18 cellular contexts compared by ENCODE assay signal in genomic region chr18:13746636-13747035, GRCh38.
"Had no signal": no experiment of that assay in that cellular context is flagged by ENCODE, and none has a peak within 500 bp of the region (broad histone marks: within the 10 kb centered on the region; RNA-seq: fewer than 3 reads in every experiment).

No MANE protein-coding gene starts in this region.

- H3K4me1 ChIP-seq: esophagus squamous epithelium, psoas muscle, right lobe of liver, suprapubic skin, thyroid gland, upper lobe of right lung had no signal

- H3K4me3 ChIP-seq: esophagus squamous epithelium, psoas muscle, right lobe of liver, suprapubic skin, thyroid gland, upper lobe of right lung had no signal

- H3K27ac ChIP-seq: esophagus squamous epithelium, neutrophil, psoas muscle, right lobe of liver, suprapubic skin, thyroid gland, upper lobe of right lung had no signal

- H3K27me3 ChIP-seq: esophagus squamous epithelium, neutrophil, right lobe of liver, suprapubic skin, thyroid gland, upper lobe of right lung had no signal

- ATAC-seq: effector memory CD8-positive, alpha-beta T cell; left ventricle myocardium superior; naive thymus-derived CD8-positive, alpha-beta T cell; psoas muscle; right lobe of liver; stimulated activated effector memory CD8-positive, alpha-beta T cell treated with anti-CD3 and anti-CD28 coated beads, Interleukin-12 subunit alpha, Interleukin-12 subunit beta, amount 100 ng/mL, for 72 hours; stimulated activated naive CD8-positive, alpha-beta T cell treated with anti-CD3 and anti-CD28 coated beads, Interleukin-15, Interleukin-2, amounts not matched to agents 100 U/mL and 50 U/mL, for 24 hours; upper lobe of right lung had no signal

- DNase-seq: effector memory CD8-positive, alpha-beta T cell; esophagus squamous epithelium; foreskin melanocyte; islet precursor cell; left ventricle myocardium superior; mesendoderm; naive thymus-derived CD8-positive, alpha-beta T cell; psoas muscle; retina; right lobe of liver; stimulated activated CD4-positive, alpha-beta T cell treated with anti-CD3 and anti-CD28 coated beads, Interleukin-4, amount 100 ng/mL, for 1 hour; stimulated activated CD8-positive, alpha-beta memory T cell treated with anti-CD3 and anti-CD28 coated beads, Interleukin-4, amount 100 ng/mL, for 48 hours; stimulated activated naive CD8-positive, alpha-beta T cell treated with anti-CD3 and anti-CD28 coated beads, Interleukin-15, Interleukin-2, amounts not matched to agents 100 U/mL and 50 U/mL, for 24 hours; thyroid gland; upper lobe of right lung had no signal

- H3K9me3 ChIP-seq: esophagus squamous epithelium, neutrophil, psoas muscle, right lobe of liver, suprapubic skin, thyroid gland, upper lobe of right lung had no signal
